ENCODE assay signal across 9 cellular contexts in the genomic region with DNA sequence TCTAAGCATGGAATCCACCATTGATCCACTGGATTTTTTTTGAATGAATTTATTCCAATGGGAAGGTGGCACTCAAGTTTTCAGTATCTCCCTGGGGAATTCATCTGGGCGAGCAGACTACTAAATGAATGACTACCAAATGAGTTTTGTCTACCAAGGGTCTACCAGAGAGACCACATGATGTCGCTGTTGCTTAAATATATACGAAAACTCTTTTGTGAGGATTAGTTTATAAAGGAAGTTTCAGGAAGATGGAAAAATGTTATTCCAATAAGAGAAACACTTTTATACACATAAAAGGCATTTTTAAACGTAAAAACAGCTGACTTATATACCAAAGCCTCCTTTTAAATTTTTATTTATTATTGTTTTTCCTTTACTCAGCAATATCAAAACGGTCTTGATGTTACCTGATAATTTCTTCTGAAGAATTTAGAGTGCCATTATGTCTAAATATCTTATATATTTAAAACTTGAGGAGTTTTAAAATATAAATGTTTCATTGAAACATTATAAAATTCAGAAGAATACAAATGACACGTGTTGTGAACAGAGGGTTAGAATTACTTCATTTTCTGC.
DNase-seq lines count a peak whose midpoint lies in the region; ATAC-seq and TF ChIP-seq lines count a peak whose summit lies in the region.
"Had no signal": no experiment of that assay in that cellular context is flagged by ENCODE, and none has a peak within 500 bp of the region (broad histone marks: within the 10 kb centered on the region; RNA-seq: fewer than 3 reads in every experiment).

No MANE protein-coding gene starts in this region.

- H3K9me3 ChIP-seq in Loucy (ENCODE audit: insufficient read depth, low read depth, low read length) (no peaks in the 10 kb centered on the region), psoas muscle (no peaks in the 10 kb centered on the region), MG63 (no peaks in the 10 kb centered on the region)
- H3K9me3 ChIP-seq: BLaER1 had no signal

- H3F3A ChIP-seq in Loucy (ENCODE audit: low read depth), result no peaks in the 10 kb centered on the region

- H3K4me3 Mint-ChIP-seq in activated T-cell treated with anti-CD3 and anti-CD28 coated beads, Interleukin-2, amount 50 U/mL, for 4 hours, result no peak overlapping the region

- TF ChIP-seq CTCF in Loucy (conservative IDR thresholded peaks at IDR 0.05; ENCODE audit: low read length), result peak; percentile 88
- TF ChIP-seq CTCF in fibroblast of pulmonary artery (IDR thresholded peaks at IDR 0.05; ENCODE audit: low read length, missing control alignments), result peak; percentile 61
- peak; percentile 57 for TF ChIP-seq CTCF in psoas muscle (IDR thresholded peaks at IDR 0.05)

- H3K9ac ChIP-seq in Loucy (ENCODE audit: low read depth, low read length, poor library complexity, severe bottlenecking), result no peak overlapping the region
- H3K9ac ChIP-seq: BLaER1 had no signal

- H3K9me3 Mint-ChIP-seq in activated T-cell treated with anti-CD3 and anti-CD28 coated beads, Interleukin-2, amount 50 U/mL, for 4 hours, result no peaks in the 10 kb centered on the region

- no peak overlapping the region for H2AFZ ChIP-seq in Loucy (ENCODE audit: low read length)

- peaks cover 9% of the 10 kb centered on the region for H3K27me3 Mint-ChIP-seq in activated T-cell treated with anti-CD3 and anti-CD28 coated beads, Interleukin-2, amount 50 U/mL, for 4 hours (ENCODE audit: low read depth)

- no peaks in the 10 kb centered on the region for H3K79me2 ChIP-seq in Loucy (ENCODE audit: insufficient read depth, low read length)

- intact Hi-C loops in psoas muscle (cut with DNase I), result no loop called here

- H3K4me3 ChIP-seq in Loucy (ENCODE audit: low read length, poor library complexity, severe bottlenecking) (no peak overlapping the region), fibroblast of pulmonary artery (replicated peaks; ENCODE audit: low read depth, low read length) (no peak overlapping the region), psoas muscle (no peak overlapping the region), MG63 (no peak overlapping the region)
- H3K4me3 ChIP-seq: BLaER1 had no signal

- WGBS in psoas muscle, 3 donors, result 25 to 29% (median 28%) methylated on average over 6 of the region's 6 CpGs

- no peaks in the 10 kb centered on the region for H4K20me1 ChIP-seq in Loucy (ENCODE audit: insufficient read depth, low read length, poor library complexity, severe bottlenecking)
- H4K20me1 ChIP-seq: BLaER1 had no signal

- H3K27me3 ChIP-seq in Loucy (ENCODE audit: insufficient read depth, low read length, poor library complexity, severe bottlenecking) (no peaks in the 10 kb centered on the region), psoas muscle (ENCODE audit: insufficient read depth in 3 of 3, low read length in 2 of 3) (peaks cover 0 to 5% (median 0%) of the 10 kb centered on the region in 3 donors), MG63 (no peaks in the 10 kb centered on the region)
- H3K27me3 ChIP-seq: BLaER1 had no signal

- no peaks in the 10 kb centered on the region for H3K4me1 Mint-ChIP-seq in activated T-cell treated with anti-CD3 and anti-CD28 coated beads, Interleukin-2, amount 50 U/mL, for 4 hours (ENCODE audit: low read depth)

- ATAC-seq in psoas muscle, result no peak
- no peak for ATAC-seq in activated T-cell treated with anti-CD3 and anti-CD28 coated beads, Interleukin-2, amount 50 U/mL, for 4 hours

- H3K27ac ChIP-seq in psoas muscle, result no peak overlapping the region
- H3K27ac ChIP-seq: BLaER1 had no signal

- H3K4me1 ChIP-seq in Loucy (ENCODE audit: insufficient read depth, low read length, poor library complexity, severe bottlenecking) (no peaks in the 10 kb centered on the region), psoas muscle (no peaks in the 10 kb centered on the region)
- H3K4me1 ChIP-seq: BLaER1 had no signal

- no peak overlapping the region for H3K4me2 ChIP-seq in Loucy (ENCODE audit: low read depth, low read length, poor library complexity, severe bottlenecking)
- H3K4me2 ChIP-seq: BLaER1 had no signal

- no peaks in the 10 kb centered on the region for H3K9me2 ChIP-seq in Loucy (replicated peaks; ENCODE audit: low read depth, low read length)

- no peaks in the 10 kb centered on the region for H3K36me3 ChIP-seq in Loucy (ENCODE audit: insufficient read depth, low read length)
- no peaks in the 10 kb centered on the region for H3K36me3 ChIP-seq in psoas muscle (ENCODE audit: insufficient read depth in 1 of 2, low read depth in 1 of 2)
- H3K36me3 ChIP-seq in MG63, result no peaks in the 10 kb centered on the region
- H3K36me3 ChIP-seq: BLaER1 had no signal

- peak; percentile 24 to 63 for DNase-seq in NCI-H2081 (lab: John Stamatoyannopoulos, UW)
- DNase-seq in NCI-H2081 treated with DMSO at 0.1 percent for 48 hours (lab: John Stamatoyannopoulos, UW), result no peak
- DNase-seq in SHP77 treated with DMSO at 0.1 percent for 48 hours (lab: John Stamatoyannopoulos, UW), result peak; percentile 37
- DNase-seq in fibroblast of pulmonary artery (ENCODE audit: low read depth), result peak; percentile 76
- no peak for DNase-seq in psoas muscle
- DNase-seq in activated T-cell treated with anti-CD3 and anti-CD28 coated beads, Interleukin-2, amount 50 U/mL, for 4 hours, result no peak
- DNase-seq in MG63, result no peak

- H3K36me3 Mint-ChIP-seq in activated T-cell treated with anti-CD3 and anti-CD28 coated beads, Interleukin-2, amount 50 U/mL, for 4 hours (ENCODE audit: insufficient read depth), result no peaks in the 10 kb centered on the region

Comparison
In these comparisons a context has a peak if more than half of its experiments do, and no peak if none do; other contexts are left out.
1. DNase-seq: peak in NCI-H2081 (2 of 2), SHP77 treated with DMSO at 0.1 percent for 48 hours (single experiment) and fibroblast of pulmonary artery (single experiment); none in NCI-H2081 treated with DMSO at 0.1 percent for 48 hours (single experiment), psoas muscle (0 of 2), activated T-cell treated with anti-CD3 and anti-CD28 coated beads, Interleukin-2, amount 50 U/mL, for 4 hours (single experiment) and MG63 (single experiment).
2. Peak in every context shown above with its lines, with median percentiles within 50 percentile points of each other: CTCF ChIP-seq.